10 cellular contexts compared by ENCODE assay signal in genomic region chr18:49399003-49399402, GRCh38.
A peak's percentile ranks its signal among the peaks of the same experiment; 100 is the strongest.
DNase-seq lines count a peak whose midpoint lies in the region; ATAC-seq, FAIRE-seq and TF ChIP-seq lines count a peak whose summit lies in the region.
"Had no signal": no experiment of that assay in that cellular context is flagged by ENCODE, and none has a peak within 500 bp of the region (broad histone marks: within the 10 kb centered on the region; RNA-seq: fewer than 3 reads in every experiment).

No MANE protein-coding gene starts in this region.

- DNase-seq in GM18507 (ENCODE audit: extremely low spot score, insufficient read length, low read depth) (no peak), natural killer cell (no peak), DMS 273 (lab: John Stamatoyannopoulos, UW; ENCODE audit: unreplicated experiment) (no peak), NCI-H2196 treated with DMSO at 0.1 percent for 48 hours (lab: John Stamatoyannopoulos, UW; ENCODE audit: unreplicated experiment) (no peak), HT-29 (ENCODE audit: low spot score) (no peak)
- DNase-seq in activated CD4-positive, alpha-beta memory T cell treated with anti-CD3 and anti-CD28 coated beads for 36 hours: peak; percentile 15
- DNase-seq in effector CD4-positive, alpha-beta T cell: no peak

- peaks cover 18% of the 10 kb centered on the region for H3K36me3 Mint-ChIP-seq in activated CD4-positive, alpha-beta memory T cell treated with anti-CD3 and anti-CD28 coated beads for 36 hours
- no peaks in the 10 kb centered on the region for H3K36me3 Mint-ChIP-seq in natural killer cell

- no peaks in the 10 kb centered on the region for H3K27me3 Mint-ChIP-seq in activated CD4-positive, alpha-beta memory T cell treated with anti-CD3 and anti-CD28 coated beads for 36 hours
- no peaks in the 10 kb centered on the region for H3K27me3 Mint-ChIP-seq in natural killer cell (ENCODE audit: low read depth in 2 of 2)

- POLR2A ChIA-PET in activated CD4-positive, alpha-beta memory T cell treated with anti-CD3 and anti-CD28 coated beads for 36 hours (lab: Charles Lee): no interaction called here

- H3K4me1 Mint-ChIP-seq in activated CD4-positive, alpha-beta memory T cell treated with anti-CD3 and anti-CD28 coated beads for 36 hours (ENCODE audit: low read depth): peaks cover 39% of the 10 kb centered on the region
- H3K4me1 Mint-ChIP-seq in natural killer cell: peaks cover 50 to 55% of the 10 kb centered on the region in 2 donors

- FAIRE-seq in GM18507 (lab: Jason Lieb, UNC): peak; percentile 88
- FAIRE-seq: colon, K562 had no signal

- CTCF ChIA-PET in activated CD4-positive, alpha-beta memory T cell treated with anti-CD3 and anti-CD28 coated beads for 36 hours (lab: Charles Lee): interaction anchor here (0.9 kb wide), 1 partner anchor 17 kb away, joined by 3 read pairs; no protein-coding TSS in a partner anchor

- intact Hi-C loops in activated CD4-positive, alpha-beta memory T cell treated with anti-CD3 and anti-CD28 coated beads for 36 hours (cut with micrococcal nuclease): loop anchor here (2.0 kb wide), 1 partner anchor 16 kb away; no protein-coding TSS in a partner anchor
- intact Hi-C loops in natural killer cell (cut with micrococcal nuclease): no loop called here

- no peak overlapping the region for H3K4me3 Mint-ChIP-seq in activated CD4-positive, alpha-beta memory T cell treated with anti-CD3 and anti-CD28 coated beads for 36 hours
- no peak overlapping the region for H3K4me3 Mint-ChIP-seq in natural killer cell

- no peak overlapping the region for H3K27ac Mint-ChIP-seq in activated CD4-positive, alpha-beta memory T cell treated with anti-CD3 and anti-CD28 coated beads for 36 hours
- peak overlapping the region; percentile 22 to 41 for H3K27ac Mint-ChIP-seq in natural killer cell

- no peak for TF ChIP-seq CTCF in natural killer cell (IDR thresholded peaks at IDR 0.05)

- peaks cover 11% of the 10 kb centered on the region for H3K9me3 Mint-ChIP-seq in activated CD4-positive, alpha-beta memory T cell treated with anti-CD3 and anti-CD28 coated beads for 36 hours
- H3K9me3 Mint-ChIP-seq in natural killer cell: no peaks in the 10 kb centered on the region

- ATAC-seq in HG02642 (IDR thresholded peaks at IDR 0.05; ENCODE audit: poor library complexity, unreplicated experiment): peak; percentile 55
- ATAC-seq in natural killer cell: peak in 2 of 3 donors; percentile 40 to 60
- ATAC-seq: K562 had no signal
